17 cellular contexts compared by ENCODE assay signal in genomic region chr7:51860305-51860704, GRCh38.
DNase-seq lines count a peak whose midpoint lies in the region; TF ChIP-seq lines count a peak whose summit lies in the region.
"Had no signal": no experiment of that assay in that cellular context is flagged by ENCODE, and none has a peak within 500 bp of the region (broad histone marks: within the 10 kb centered on the region; RNA-seq: fewer than 3 reads in every experiment).

No MANE protein-coding gene starts in this region.

- intact Hi-C loops in thyroid gland (cut with DNase I): no loop called here

- H3K4me3 ChIP-seq in LNCaP clone FGC (ENCODE audit: low read depth, low read length): no peak overlapping the region
- H3K4me3 ChIP-seq in thyroid gland (replicated peaks in 1 of 3): no peak overlapping the region
- no peak overlapping the region for H3K4me3 ChIP-seq in MM.1S (ENCODE audit: low read length)
- H3K4me3 ChIP-seq: GM12878, GM23248 had no signal

- H3K9me2 ChIP-seq in MM.1S (replicated peaks; ENCODE audit: insufficient read depth, low read length): no peaks in the 10 kb centered on the region

- H2AFZ ChIP-seq in MM.1S (ENCODE audit: low read length): no peak overlapping the region
- H2AFZ ChIP-seq: GM23248 had no signal

- H3K27ac ChIP-seq in thyroid gland (peak overlapping the region in 1 of 3 donors; percentile 24), MM.1S (ENCODE audit: low read length) (no peak overlapping the region)
- H3K27ac ChIP-seq: GM23248 had no signal

- H3F3A ChIP-seq in MM.1S (ENCODE audit: insufficient read depth, low read length): no peaks in the 10 kb centered on the region

- no peaks in the 10 kb centered on the region for H3K79me2 ChIP-seq in MM.1S (ENCODE audit: low read length)

- H3K9me3 ChIP-seq in thyroid gland (no peaks in the 10 kb centered on the region), MM.1S (replicated peaks; ENCODE audit: insufficient read depth, low read length) (no peaks in the 10 kb centered on the region)

- H3K4me2 ChIP-seq in MM.1S (ENCODE audit: low read depth, low read length): no peak overlapping the region

- TF ChIP-seq CTCF in LNCaP clone FGC (IDR thresholded peaks at IDR 0.05; ENCODE audit: control insufficient read depth, extremely low read depth, insufficient read depth): no peak
- no peak for TF ChIP-seq CTCF in thyroid gland (IDR thresholded peaks at IDR 0.05)
- TF ChIP-seq CTCF in MM.1S (IDR thresholded peaks at IDR 0.05; ENCODE audit: low read length): no peak

- no peak for TF ChIP-seq POLR2A in thyroid gland (IDR thresholded peaks at IDR 0.05)

- WGBS in thyroid gland, 2 donors: 48 to 66% methylated on average over 2 of the region's 2 CpGs

- H4K20me1 ChIP-seq in MM.1S (ENCODE audit: insufficient read depth, low read length): no peaks in the 10 kb centered on the region

- no peaks in the 10 kb centered on the region for H3K27me3 ChIP-seq in thyroid gland
- H3K27me3 ChIP-seq in MM.1S (replicated peaks; ENCODE audit: insufficient read depth, low read length): no peaks in the 10 kb centered on the region

- DNase-seq in LNCaP clone FGC (ENCODE audit: low read depth) (peak; percentile 70), medulla oblongata (ENCODE audit: extremely low spot score) (peak; percentile 2), thyroid gland (peak; percentile 71 to 75), NCI-H1105 (lab: John Stamatoyannopoulos, UW) (no peak), glomerular visceral epithelial cell (ENCODE audit: extremely low spot score) (no peak), MM.1S (no peak)
- DNase-seq: C1 segment of cervical spinal cord; Caco-2; CD4-positive, CD25-positive, alpha-beta regulatory T cell; CD8-positive, alpha-beta T cell; DMS153; DND-41; GDM1; GM23248; H7; HCEC 1CT had no signal

- H3K9ac ChIP-seq in MM.1S (ENCODE audit: low read length): no peak overlapping the region
- H3K9ac ChIP-seq: GM23248 had no signal

- no peaks in the 10 kb centered on the region for H3K36me3 ChIP-seq in thyroid gland
- H3K36me3 ChIP-seq in MM.1S (replicated peaks; ENCODE audit: insufficient read depth, low read length): no peaks in the 10 kb centered on the region

- H3K4me1 ChIP-seq in thyroid gland: peaks cover 0 to 16% of the 10 kb centered on the region in 2 donors
- H3K4me1 ChIP-seq in MM.1S (ENCODE audit: low read length): no peaks in the 10 kb centered on the region
- H3K4me1 ChIP-seq: Caco-2 had no signal

Comparison
In these comparisons a context has a peak if more than half of its experiments do, and no peak if none do; other contexts are left out.
1. DNase-seq: peak in LNCaP clone FGC (single experiment), medulla oblongata (single experiment) and thyroid gland (2 of 2); none in NCI-H1105 (single experiment), glomerular visceral epithelial cell (single experiment) and MM.1S (single experiment).